ENCODE assay signal across 17 cellular contexts in genomic region chr17:78255953-78256704, GRCh38. TPM values are rescaled to one million over a fixed set of nuclear protein-coding genes. Genes with fewer than 3 reads are reported as not detected.
DNase-seq lines count a peak whose midpoint lies in the region; ATAC-seq and TF ChIP-seq lines count a peak whose summit lies in the region.
"Had no signal": no experiment of that assay in that cellular context is flagged by ENCODE, and none has a peak within 500 bp of the region (broad histone marks: within the 10 kb centered on the region; RNA-seq: fewer than 3 reads in every experiment).

No MANE protein-coding gene starts in this region.

- DNase-seq in activated CD4-positive, alpha-beta T cell treated with anti-CD3 and anti-CD28 coated beads, Interleukin-2, amount 10 ng/mL, durations not matched to agents 24 days and 14 days: no peak
- DNase-seq in activated CD4-positive, alpha-beta T cell treated with anti-CD3 and anti-CD28 coated beads for 1 hour: no peak
- peak; percentile 55 for DNase-seq in endodermal cell
- peak; percentile 51 for DNase-seq in osteoblast (ENCODE audit: insufficient read length, low spot score, missing footprints)
- DNase-seq in glutamatergic neuron: no peak
- DNase-seq in BE2C: no peak
- DNase-seq: activated CD4-positive, CD25-positive, alpha-beta regulatory T cell treated with anti-CD3 and anti-CD28 coated beads, Interleukin-2, amount 50 U/mL, for 72 hours; activated T-cell treated with anti-CD3 and anti-CD28 coated beads, Interleukin-2, amount 50 U/mL, for 4 hours; kidney glomerular epithelial cell; sigmoid colon; stimulated activated naive CD4-positive, alpha-beta T cell had no signal

- no peak overlapping the region for H3K4me3 Mint-ChIP-seq in activated CD4-positive, alpha-beta T cell treated with anti-CD3 and anti-CD28 coated beads, Interleukin-2, amount 10 ng/mL, durations not matched to agents 24 days and 14 days
- H3K4me3 Mint-ChIP-seq in endodermal cell (no peak overlapping the region), glutamatergic neuron (ENCODE audit: unreplicated experiment) (no peak overlapping the region)
- H3K4me3 Mint-ChIP-seq: GM23338 had no signal

- H3K4me1 ChIP-seq in HUES6 (ENCODE audit: control insufficient read depth, insufficient read depth, low read length): peaks cover 48% of the 10 kb centered on the region
- H3K4me1 ChIP-seq in endodermal cell (ENCODE audit: control insufficient read depth, insufficient read depth, low read length): peaks cover 45% of the 10 kb centered on the region
- peaks cover 7% of the 10 kb centered on the region for H3K4me1 ChIP-seq in osteoblast (ENCODE audit: insufficient read depth, low read length)
- H3K4me1 ChIP-seq in BE2C: peaks cover 47% of the 10 kb centered on the region

- H3K4me2 ChIP-seq in osteoblast (ENCODE audit: insufficient read depth, low read length): no peak overlapping the region
- H3K4me2 ChIP-seq: GM23338 had no signal

- H3K27me3 Mint-ChIP-seq in activated CD4-positive, alpha-beta T cell treated with anti-CD3 and anti-CD28 coated beads, Interleukin-2, amount 10 ng/mL, durations not matched to agents 24 days and 14 days: no peaks in the 10 kb centered on the region
- H3K27me3 Mint-ChIP-seq in endodermal cell (ENCODE audit: insufficient read depth) (no peaks in the 10 kb centered on the region), glutamatergic neuron (ENCODE audit: unreplicated experiment) (peaks cover 1% of the 10 kb centered on the region)

- no peak overlapping the region for H3K4me3 ChIP-seq in HUES6 (ENCODE audit: low read depth, low read length)
- H3K4me3 ChIP-seq in endodermal cell (ENCODE audit: low read length): no peak overlapping the region
- no peak overlapping the region for H3K4me3 ChIP-seq in osteoblast (ENCODE audit: insufficient read depth, low read length)
- no peak overlapping the region for H3K4me3 ChIP-seq in BE2C (ENCODE audit: low read depth, low read length)
- H3K4me3 ChIP-seq: GM23338, sigmoid colon, vagina had no signal

- no peak for ATAC-seq in GM21619 (IDR thresholded peaks at IDR 0.05; ENCODE audit: unreplicated experiment)
- ATAC-seq: activated T-cell treated with anti-CD3 and anti-CD28 coated beads, Interleukin-2, amount 50 U/mL, for 4 hours; GM23338 had no signal

- no peak overlapping the region for H2AFZ ChIP-seq in osteoblast (ENCODE audit: low read length)
- H2AFZ ChIP-seq: GM23338 had no signal

- no peaks in the 10 kb centered on the region for H3K9me3 Mint-ChIP-seq in activated CD4-positive, alpha-beta T cell treated with anti-CD3 and anti-CD28 coated beads, Interleukin-2, amount 10 ng/mL, durations not matched to agents 24 days and 14 days
- H3K9me3 Mint-ChIP-seq in endodermal cell (no peaks in the 10 kb centered on the region), glutamatergic neuron (ENCODE audit: unreplicated experiment) (peaks cover 3% of the 10 kb centered on the region)
- H3K9me3 Mint-ChIP-seq: activated T-cell treated with anti-CD3 and anti-CD28 coated beads, Interleukin-2, amount 50 U/mL, for 4 hours; GM23338 had no signal

- H3K27me3 ChIP-seq in HUES6 (ENCODE audit: control insufficient read depth, insufficient read depth, low read length) (no peaks in the 10 kb centered on the region), endodermal cell (ENCODE audit: control insufficient read depth, insufficient read depth, low read length, poor library complexity, severe bottlenecking) (no peaks in the 10 kb centered on the region), osteoblast (ENCODE audit: insufficient read depth, low read length) (no peaks in the 10 kb centered on the region), BE2C (no peaks in the 10 kb centered on the region)
- H3K27me3 ChIP-seq: vagina had no signal

- H3K4me1 Mint-ChIP-seq in activated CD4-positive, alpha-beta T cell treated with anti-CD3 and anti-CD28 coated beads, Interleukin-2, amount 10 ng/mL, durations not matched to agents 24 days and 14 days: peaks cover 66% of the 10 kb centered on the region
- H3K4me1 Mint-ChIP-seq in endodermal cell (peaks cover 46% of the 10 kb centered on the region), glutamatergic neuron (ENCODE audit: low read depth, unreplicated experiment) (peaks cover 3% of the 10 kb centered on the region)

- WGBS in endodermal cell (ENCODE audit: insufficient coverage in 1 of 2, insufficient read length in 1 of 2), 2 experiments: 79 to 82% methylated on average over 11 to 14 of the region's 14 CpGs

- H3K9me3 ChIP-seq in HUES6 (ENCODE audit: control insufficient read depth, insufficient read depth, low read depth, low read length): no peaks in the 10 kb centered on the region
- no peaks in the 10 kb centered on the region for H3K9me3 ChIP-seq in endodermal cell (ENCODE audit: control insufficient read depth, low read length)
- H3K9me3 ChIP-seq in osteoblast (ENCODE audit: low read depth, low read length): no peaks in the 10 kb centered on the region
- H3K9me3 ChIP-seq in BE2C: no peaks in the 10 kb centered on the region
- H3K9me3 ChIP-seq: sigmoid colon, vagina had no signal

- H3K9ac ChIP-seq in HUES6 (ENCODE audit: low read length) (peak overlapping the region; percentile 17), endodermal cell (ENCODE audit: extremely low read depth, low read length, poor library complexity, severe bottlenecking) (peak overlapping the region; percentile 11)

- no peaks in the 10 kb centered on the region for H3K36me3 Mint-ChIP-seq in activated CD4-positive, alpha-beta T cell treated with anti-CD3 and anti-CD28 coated beads, Interleukin-2, amount 10 ng/mL, durations not matched to agents 24 days and 14 days (ENCODE audit: low read depth)
- no peaks in the 10 kb centered on the region for H3K36me3 Mint-ChIP-seq in endodermal cell (ENCODE audit: low read depth)
- H3K36me3 Mint-ChIP-seq in glutamatergic neuron (ENCODE audit: unreplicated experiment): no peaks in the 10 kb centered on the region

- peak overlapping the region; percentile 45 for H3K27ac Mint-ChIP-seq in activated CD4-positive, alpha-beta T cell treated with anti-CD3 and anti-CD28 coated beads, Interleukin-2, amount 10 ng/mL, durations not matched to agents 24 days and 14 days
- H3K27ac Mint-ChIP-seq in endodermal cell: peak overlapping the region; percentile 91
- no peak overlapping the region for H3K27ac Mint-ChIP-seq in glutamatergic neuron (ENCODE audit: unreplicated experiment)
- H3K27ac Mint-ChIP-seq: GM23338 had no signal

- H3K79me2 ChIP-seq in osteoblast (ENCODE audit: insufficient read depth, low read length): no peaks in the 10 kb centered on the region

- H3K36me3 ChIP-seq in HUES6 (ENCODE audit: control insufficient read depth, insufficient read depth, low read length): no peaks in the 10 kb centered on the region
- H3K36me3 ChIP-seq in endodermal cell (ENCODE audit: control insufficient read depth, insufficient read depth, low read length): no peaks in the 10 kb centered on the region
- H3K36me3 ChIP-seq in osteoblast (ENCODE audit: insufficient read depth, low read length): no peaks in the 10 kb centered on the region
- no peaks in the 10 kb centered on the region for H3K36me3 ChIP-seq in BE2C
- H3K36me3 ChIP-seq: sigmoid colon, vagina had no signal

- TF ChIP-seq CTCF in endodermal cell (conservative IDR thresholded peaks at IDR 0.05): no peak
- TF ChIP-seq CTCF in osteoblast (IDR thresholded peaks at IDR 0.05; ENCODE audit: extremely low read depth, low read depth, low read length): no peak
- TF ChIP-seq CTCF in glutamatergic neuron (IDR thresholded peaks at IDR 0.05; ENCODE audit: partially characterized antibody, unreplicated experiment): no peak
- TF ChIP-seq CTCF in BE2C (IDR thresholded peaks at IDR 0.05; ENCODE audit: low read depth, low read length): no peak

- intact Hi-C loops in activated CD4-positive, alpha-beta T cell treated with anti-CD3 and anti-CD28 coated beads, Interleukin-2, amount 10 ng/mL, durations not matched to agents 24 days and 14 days (cut with micrococcal nuclease): no loop called here

- no peaks in the 10 kb centered on the region for H4K20me1 ChIP-seq in osteoblast (ENCODE audit: insufficient read depth, low read length)

- peak overlapping the region; percentile 17; the same call in 1 of the 2 replicates for H3K27ac ChIP-seq in HUES6 (ENCODE audit: low read depth, low read length)
- no peak overlapping the region for H3K27ac ChIP-seq in endodermal cell (ENCODE audit: low read depth, low read length)
- no peak overlapping the region for H3K27ac ChIP-seq in osteoblast (ENCODE audit: low read depth, low read length)
- H3K27ac ChIP-seq: sigmoid colon, vagina had no signal

RNA-seq across cellular contexts. Expression of gene TMEM235, which starts 24.7 kb away (rescaled TPM):
- total RNA-seq in activated CD4-positive, alpha-beta T cell treated with anti-CD3 and anti-CD28 coated beads, Interleukin-2, amount 10 ng/mL, durations not matched to agents 24 days and 14 days: not detected in 2 replicates
- total RNA-seq in endodermal cell (under 1 TPM in 1 of 2 donors, not detected in 1; 0.33 TPM), osteoblast (not detected in 2 replicates), glutamatergic neuron (ENCODE audit: unreplicated experiment) (not detected)
- polyA plus RNA-seq in endodermal cell (2013, experiment 1 of 2): not detected
- polyA plus RNA-seq in endodermal cell (2013, experiment 2 of 2): 0.33 TPM
- polyA plus RNA-seq in BE2C (2012; ENCODE audit: insufficient read depth, insufficient read length, low read depth): not detected
- total RNA-seq: activated T-cell treated with anti-CD3 and anti-CD28 coated beads, Interleukin-2, amount 50 U/mL, for 4 hours; GM23338; sigmoid colon; SK-MEL-5; vagina had no signal
- polyA plus RNA-seq: esophagus, GM23338 had no signal

RNA-seq across cellular contexts. Expression of gene BIRC5, which starts 42.1 kb away (rescaled TPM):
- 38.7 and 40.6 TPM in 2 replicates for total RNA-seq in activated CD4-positive, alpha-beta T cell treated with anti-CD3 and anti-CD28 coated beads, Interleukin-2, amount 10 ng/mL, durations not matched to agents 24 days and 14 days
- 10 to 100 TPM; 59.7 to 89.6 TPM for total RNA-seq in endodermal cell
- 113 TPM for polyA plus RNA-seq in endodermal cell (2013, experiment 1 of 2)
- polyA plus RNA-seq in endodermal cell (2013, experiment 2 of 2): 112 TPM
- 8.0 and 11.5 TPM in 2 replicates for total RNA-seq in osteoblast
- 14.5 TPM for total RNA-seq in glutamatergic neuron (ENCODE audit: unreplicated experiment)
- polyA plus RNA-seq in BE2C (2012; ENCODE audit: insufficient read depth, insufficient read length, low read depth): 12.0 TPM

Comparison
In these comparisons a context has a peak if more than half of its experiments do, and no peak if none do; other contexts are left out.
1. DNase-seq: peak in endodermal cell (single experiment) and osteoblast (single experiment); none in activated CD4-positive, alpha-beta T cell treated with anti-CD3 and anti-CD28 coated beads, Interleukin-2, amount 10 ng/mL, durations not matched to agents 24 days and 14 days (single experiment), activated CD4-positive, alpha-beta T cell treated with anti-CD3 and anti-CD28 coated beads for 1 hour (single experiment), glutamatergic neuron (single experiment) and BE2C (single experiment).